ENCODE assay signal across 13 cellular contexts in the genomic region with DNA sequence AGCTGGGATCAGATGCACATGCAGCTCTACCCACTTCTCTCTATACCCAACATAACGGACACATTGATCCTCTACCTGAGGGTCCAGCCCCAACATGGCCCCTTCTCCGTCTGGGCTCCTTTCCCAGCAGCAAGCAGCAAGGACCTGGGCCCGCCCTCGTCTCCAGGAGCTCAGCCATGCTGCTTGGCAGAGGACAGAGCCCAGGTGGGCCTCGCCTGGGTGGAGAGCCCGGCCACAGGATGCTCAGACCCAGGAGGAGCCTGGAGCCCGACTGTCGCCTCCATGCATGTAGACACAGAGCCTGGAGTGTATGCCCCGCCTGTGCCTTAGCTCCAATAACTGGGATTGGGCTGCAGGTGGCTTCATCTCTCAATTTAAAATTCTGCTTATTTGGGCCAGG. TPM values are rescaled to one million over a fixed set of nuclear protein-coding genes. Genes with fewer than 3 reads are reported as not detected.
DNase-seq lines count a peak whose midpoint lies in the region; ATAC-seq and TF ChIP-seq lines count a peak whose summit lies in the region.
"Had no signal": no experiment of that assay in that cellular context is flagged by ENCODE, and none has a peak within 500 bp of the region (broad histone marks: within the 10 kb centered on the region; RNA-seq: fewer than 3 reads in every experiment).

No MANE protein-coding gene starts in this region.

- ATAC-seq in IMR-90 (ENCODE audit: low read depth), result no peak
- ATAC-seq: CD8-positive, alpha-beta T cell; K562 had no signal

- no peak overlapping the region for H2BK120ac ChIP-seq in IMR-90 (ENCODE audit: low read depth, low read length)

- no peak overlapping the region for H2AK5ac ChIP-seq in IMR-90 (ENCODE audit: low read depth, low read length)

- H3K9ac ChIP-seq in BLaER1 treated with 17β-estradiol and CSF1 and Interleukin-3, amounts not matched to agents 10 nM and 100 nM, result peak overlapping the region in 6 of 11 experiments; percentile 5 to 56 (median 12); a peak in 5 of 22 replicates
- no peak overlapping the region for H3K9ac ChIP-seq in IMR-90 (ENCODE audit: low read depth, low read length)

- no peak overlapping the region for H3K56ac ChIP-seq in IMR-90 (ENCODE audit: extremely low read depth, insufficient read depth, low read length)

- no peak overlapping the region for H4K5ac ChIP-seq in IMR-90 (ENCODE audit: low read depth, low read length)

- 0 out of 22 replicates have a peak overlapping the region, but pooled peaks of 1 of the 11 experiments have one; percentile 22 for H3K27ac ChIP-seq in BLaER1 treated with 17β-estradiol and CSF1 and Interleukin-3, amounts not matched to agents 10 nM and 100 nM
- H3K27ac ChIP-seq in IMR-90 (ENCODE audit: insufficient read depth, low read length), result no peak overlapping the region
- H3K27ac ChIP-seq in spleen, result no peak overlapping the region
- H3K27ac ChIP-seq in sigmoid colon, result no peak overlapping the region

- H3K4ac ChIP-seq in IMR-90 (ENCODE audit: low read depth, low read length), result no peak overlapping the region

- POLR2A ChIA-PET in IMR-90 (lab: Charles Lee; ENCODE audit: unreplicated experiment), result no interaction called here

- peak overlapping the region; percentile 9 for H2AFZ ChIP-seq in IMR-90 (replicated peaks; ENCODE audit: low read length, poor library complexity)

- dilution Hi-C loops in IMR-90 (cut with HindIII; ENCODE audit: low sequenced_read_pairs, unreplicated experiment), result no loop called here

- peaks cover 0 to 16% (median 8%) of the 10 kb centered on the region in 11 experiments; a peak in 14 of 22 replicates for H3K36me3 ChIP-seq in BLaER1 treated with 17β-estradiol and CSF1 and Interleukin-3, amounts not matched to agents 10 nM and 100 nM
- peaks cover 16% of the 10 kb centered on the region for H3K36me3 ChIP-seq in IMR-90 (ENCODE audit: control insufficient read depth, insufficient read depth, low read length)
- H3K36me3 ChIP-seq in spleen, result peaks cover 0 to 48% (median 8%) of the 10 kb centered on the region in 6 donors
- H3K36me3 ChIP-seq in sigmoid colon, result peaks cover 0 to 39% (median 10%) of the 10 kb centered on the region in 4 donors
- H3K36me3 ChIP-seq: HAP-1 had no signal

- H2BK20ac ChIP-seq in IMR-90 (ENCODE audit: low read depth, low read length), result no peak overlapping the region

- no peak for TF ChIP-seq POLR2A in IMR-90 (IDR thresholded peaks at IDR 0.05; ENCODE audit: low read depth, low read length)
- TF ChIP-seq POLR2A in spleen (IDR thresholded peaks at IDR 0.05), result no peak
- no peak for TF ChIP-seq POLR2A in sigmoid colon (IDR thresholded peaks at IDR 0.05)

- no peak overlapping the region for H3K23ac ChIP-seq in IMR-90 (ENCODE audit: low read depth, low read length)

- H2BK5ac ChIP-seq in IMR-90 (ENCODE audit: low read depth, low read length, poor library complexity, severe bottlenecking), result no peak overlapping the region

- WGBS in IMR-90 (ENCODE audit: extremely low coverage in 2 of 2, insufficient read length in 1 of 2), 2 experiments, result 95% methylated on average over 8 of the region's 9 CpGs; no CpG with 5 or more reads in 1 of the 2 experiments
- WGBS in spleen, 5 donors, result 92 to 97% (median 95%) methylated on average over 8 to 9 of the region's 9 CpGs
- WGBS in sigmoid colon, 2 donors, result 95 to 96% methylated on average over 9 of the region's 9 CpGs

- in situ Hi-C loops in IMR-90 (cut with MboI; ENCODE audit: low sequenced_read_pairs), result loop anchor here (5.0 kb wide), 1 partner anchor 123 kb away; a partner anchor contains a TSS

- no peak for TF ChIP-seq CTCF in IMR-90 (conservative IDR thresholded peaks at IDR 0.05; ENCODE audit: low read depth, low read length)
- no peak for TF ChIP-seq CTCF in spleen (IDR thresholded peaks at IDR 0.05 in 8 of 11, conservative IDR thresholded peaks at IDR 0.05 in 3 of 11)
- TF ChIP-seq CTCF in sigmoid colon (IDR thresholded peaks at IDR 0.05), result no peak

- CTCF ChIA-PET in IMR-90 (lab: Yijun Ruan, JAX), result no interaction called here

- no peak overlapping the region for H3K18ac ChIP-seq in IMR-90 (ENCODE audit: low read depth, low read length)

- H3K14ac ChIP-seq in IMR-90 (replicated peaks; ENCODE audit: low read depth, low read length), result no peak overlapping the region

- H3K9me3 ChIP-seq in BLaER1 treated with 17β-estradiol and CSF1 and Interleukin-3, amounts not matched to agents 10 nM and 100 nM (replicated peaks in 1 of 11), result no peaks in the 10 kb centered on the region; a peak in 2 of 22 replicates
- H3K9me3 ChIP-seq in IMR-90 (ENCODE audit: control insufficient read depth, insufficient read depth, low read length), result no peaks in the 10 kb centered on the region
- H3K9me3 ChIP-seq in spleen, result no peaks in the 10 kb centered on the region
- no peaks in the 10 kb centered on the region for H3K9me3 ChIP-seq in sigmoid colon
- H3K9me3 ChIP-seq: HAP-1 had no signal

- H3K79me1 ChIP-seq in IMR-90 (ENCODE audit: low read depth in 1 of 2, low read length in 2 of 2), result no peaks in the 10 kb centered on the region

- H3K4me2 ChIP-seq in BLaER1 treated with 17β-estradiol and CSF1 and Interleukin-3, amounts not matched to agents 10 nM and 100 nM, result peak overlapping the region in 10 of 11 experiments; percentile 1 to 96 (median 72); a peak in 19 of 22 replicates
- H3K4me2 ChIP-seq in IMR-90 (ENCODE audit: low read depth, low read length), result no peak overlapping the region

- TF ChIP-seq RAD21 in IMR-90 (IDR thresholded peaks at IDR 0.05; ENCODE audit: low read length), result no peak

- intact Hi-C loops in IMR-90 (cut with micrococcal nuclease) (loop anchor here (10.0 kb wide), 1 partner anchor 191 kb away; a partner anchor contains a TSS), spleen (cut with DNase I; ENCODE audit: low total_unique reads) (loop anchor here (2.0 kb wide), 1 partner anchor 123 kb away; no protein-coding TSS in a partner anchor), sigmoid colon (cut with DNase I) (loop anchor here (2.0 kb wide), 1 partner anchor 197 kb away; no protein-coding TSS in a partner anchor)

- H4K91ac ChIP-seq in IMR-90 (ENCODE audit: insufficient read depth, low read depth, low read length), result no peak overlapping the region

- TF ChIP-seq EP300 in sigmoid colon (IDR thresholded peaks at IDR 0.05), result no peak

- DNase-seq in IMR-90, result no peak
- peak; percentile 4 for DNase-seq in iPS-NIHi11 (ENCODE audit: low spot score)
- peak; percentile 64 for DNase-seq in spleen
- no peak for DNase-seq in HuH-7 (ENCODE audit: low spot score)
- no peak for DNase-seq in sigmoid colon
- DNase-seq in C1 segment of cervical spinal cord (lab: John Stamatoyannopoulos, UW), result no peak
- DNase-seq: Calu3; CD8-positive, alpha-beta T cell; DMS79 treated with DMSO at 0.1 percent for 48 hours; GF-D8 had no signal

- no peak overlapping the region for H2BK15ac ChIP-seq in IMR-90 (ENCODE audit: low read depth, low read length)

- H2AK9ac ChIP-seq in IMR-90 (replicated peaks; ENCODE audit: low read depth, low read length, poor library complexity), result no peak overlapping the region

- no peak overlapping the region for H3K4me3 ChIP-seq in BLaER1 treated with 17β-estradiol and CSF1 and Interleukin-3, amounts not matched to agents 10 nM and 100 nM
- no peak overlapping the region for H3K4me3 ChIP-seq in IMR-90 (ENCODE audit: insufficient read depth, low read depth, low read length)
- no peak overlapping the region for H3K4me3 ChIP-seq in spleen
- no peak overlapping the region for H3K4me3 ChIP-seq in sigmoid colon
- H3K4me3 ChIP-seq: HAP-1, K562 had no signal

- H3K4me1 ChIP-seq in BLaER1 treated with 17β-estradiol and CSF1 and Interleukin-3, amounts not matched to agents 10 nM and 100 nM, result peaks cover 21 to 57% (median 52%) of the 10 kb centered on the region in 10 experiments
- H3K4me1 ChIP-seq in IMR-90 (ENCODE audit: control insufficient read depth, insufficient read depth, low read length), result no peaks in the 10 kb centered on the region
- peaks cover 0 to 15% (median 8%) of the 10 kb centered on the region in 6 donors for H3K4me1 ChIP-seq in spleen
- H3K4me1 ChIP-seq in sigmoid colon, result no peaks in the 10 kb centered on the region
- H3K4me1 ChIP-seq: HAP-1 had no signal

- H4K8ac ChIP-seq in IMR-90 (ENCODE audit: low read depth in 2 of 2, low read length in 2 of 2), result no peak overlapping the region

- H3K27me3 ChIP-seq in BLaER1 treated with 17β-estradiol and CSF1 and Interleukin-3, amounts not matched to agents 10 nM and 100 nM, result no peaks in the 10 kb centered on the region
- H3K27me3 ChIP-seq in IMR-90 (ENCODE audit: control insufficient read depth, insufficient read depth, low read length) (no peaks in the 10 kb centered on the region), spleen (replicated peaks in 1 of 7) (no peaks in the 10 kb centered on the region), sigmoid colon (no peaks in the 10 kb centered on the region)

- no peaks in the 10 kb centered on the region for H3K9me1 ChIP-seq in IMR-90 (ENCODE audit: insufficient read depth, low read length)

- H4K20me1 ChIP-seq in BLaER1 treated with 17β-estradiol and CSF1 and Interleukin-3, amounts not matched to agents 10 nM and 100 nM, result peaks cover 0 to 36% (median 0%) of the 10 kb centered on the region in 11 experiments; a peak in 5 of 22 replicates
- no peaks in the 10 kb centered on the region; the same call in 1 of the 2 replicates for H4K20me1 ChIP-seq in IMR-90 (ENCODE audit: insufficient read depth, low read length)

- no TSS peak for BruUV-seq in IMR-90 (replicated peaks; lab: Mats Ljungman, UMichigan)

TF ChIP-seq in IMR-90, 13 proteins besides CTCF, POLR2A, EP300 and RAD21 (continues in another document):
- TF ChIP-seq MXI1 (IDR thresholded peaks at IDR 0.05; ENCODE audit: borderline replicate concordance, low read depth, low read length), result no peak
- TF ChIP-seq MAFK (IDR thresholded peaks at IDR 0.05; ENCODE audit: low read depth, low read length), result no peak
- TF ChIP-seq SMC3 (IDR thresholded peaks at IDR 0.05; ENCODE audit: low read depth, low read length), result no peak
- no peak for TF ChIP-seq RFX5 (IDR thresholded peaks at IDR 0.05; ENCODE audit: low read depth, low read length)

RNA-seq across cellular contexts. Expression of a gene that starts 57.0 kb away (rescaled TPM):
- 6.9 and 7.3 TPM in 2 replicates for total RNA-seq in IMR-90 (2012; rRNA removed)
- 31.3 and 32.4 TPM in 2 replicates for polyA plus RNA-seq in IMR-90 (2012; rRNA removed)
- 5.1 and 6.2 TPM in 2 replicates for polyA plus RNA-seq in IMR-90 (2012; cell fraction: cytosol; rRNA removed)
- polyA plus RNA-seq in IMR-90 (2012; cell fraction: nucleus; rRNA removed; ENCODE audit: low replicate concordance), result 259 and 322 TPM in 2 replicates
- total RNA-seq in spleen, result 10 to 100 TPM; 28.8 to 59.6 (median 43.6) TPM
- polyA plus RNA-seq in spleen, result 100 to 1,000 TPM in 1 of 3 donors, 10 to 100 TPM in 2; 82.4 to 164 (median 83.0) TPM
- total RNA-seq in sigmoid colon, result 10 to 100 TPM; 13.3 to 34.1 (median 20.8) TPM
- 10 to 100 TPM; 17.4 to 47.8 (median 25.4) TPM for polyA plus RNA-seq in sigmoid colon

RNA-seq across cellular contexts. Expression of a gene that starts 57.6 kb away (rescaled TPM):
- total RNA-seq in IMR-90 (2012; rRNA removed), result 12.4 and 15.3 TPM in 2 replicates
- polyA plus RNA-seq in IMR-90 (2012; rRNA removed), result 56.0 and 68.5 TPM in 2 replicates
- polyA plus RNA-seq in IMR-90 (2012; cell fraction: cytosol; rRNA removed), result 22.8 and 57.7 TPM in 2 replicates
- 126 and 440 TPM in 2 replicates for polyA plus RNA-seq in IMR-90 (2012; cell fraction: nucleus; rRNA removed; ENCODE audit: low replicate concordance)
- 10 to 100 TPM; 20.6 to 45.2 (median 22.3) TPM for total RNA-seq in spleen
- 10 to 100 TPM in 1 of 3 donors, 1 to 10 TPM in 2; 9.3 to 14.7 (median 9.3) TPM for polyA plus RNA-seq in spleen
- 10 to 100 TPM; 12.7 to 44.2 (median 19.0) TPM for total RNA-seq in sigmoid colon
- 100 to 1,000 TPM in 1 of 3 donors, 10 to 100 TPM in 2; 14.4 to 152 (median 15.3) TPM for polyA plus RNA-seq in sigmoid colon

Comparison
In these comparisons a context has a peak if more than half of its experiments do, and no peak if none do; other contexts are left out.
1. DNase-seq: peak in iPS-NIHi11 (single experiment) and spleen (single experiment); none in IMR-90 (single experiment), HuH-7 (single experiment), sigmoid colon (single experiment) and C1 segment of cervical spinal cord (0 of 14).